In genomic region chr16:50607051-50607431, GRCh38 we compare ENCODE assay signal across 21 cellular contexts. TPM values are rescaled to one million over a fixed set of nuclear protein-coding genes. Genes with fewer than 3 reads are reported as not detected.
A peak's percentile ranks its signal among the peaks of the same experiment; 100 is the strongest.
DNase-seq lines count a peak whose midpoint lies in the region; ATAC-seq and TF ChIP-seq lines count a peak whose summit lies in the region.
"Had no signal": no experiment of that assay in that cellular context is flagged by ENCODE, and none has a peak within 500 bp of the region (broad histone marks: within the 10 kb centered on the region; RNA-seq: fewer than 3 reads in every experiment).

No MANE protein-coding gene starts in this region.

- H3K27me3 ChIP-seq in gastroesophageal sphincter (no peaks in the 10 kb centered on the region), neural progenitor cell (peaks cover 29% of the 10 kb centered on the region), thoracic aorta (replicated peaks; ENCODE audit: insufficient read depth) (no peaks in the 10 kb centered on the region)

- peak overlapping the region; percentile 52 for H3K4me2 ChIP-seq in neural progenitor cell
- H3K4me2 ChIP-seq: GM23338, SK-N-SH had no signal

- H3K27me3 Mint-ChIP-seq in activated naive CD4-positive, alpha-beta T cell treated with anti-CD3 and anti-CD28 coated beads, Interleukin-2, amount 50 U/mL, for 24 hours = no peaks in the 10 kb centered on the region
- H3K27me3 Mint-ChIP-seq in neural progenitor cell (ENCODE audit: insufficient read depth, low read depth) = peaks cover 7% of the 10 kb centered on the region

- H3F3A ChIP-seq in neural progenitor cell (ENCODE audit: low read depth) = peaks cover 23% of the 10 kb centered on the region

- no peak for ATAC-seq in gastroesophageal sphincter
- ATAC-seq in thoracic aorta (ENCODE audit: insufficient number of reproducible peaks, low FRiP score, low read depth) = no peak
- ATAC-seq: GM23338 had no signal

- H2AFZ ChIP-seq in neural progenitor cell (replicated peaks) = no peak overlapping the region
- H2AFZ ChIP-seq: GM23338 had no signal

- peaks cover 29% of the 10 kb centered on the region for H4K20me1 ChIP-seq in neural progenitor cell (ENCODE audit: low read depth)

- H3K4me1 ChIP-seq in gastroesophageal sphincter (peaks cover 6 to 100% (median 36%) of the 10 kb centered on the region in 3 donors), neural progenitor cell (peaks cover 33% of the 10 kb centered on the region), thoracic aorta (ENCODE audit: control insufficient read depth in 1 of 2, low read depth in 2 of 2) (peaks cover 23 to 78% of the 10 kb centered on the region in 2 donors)

- H3K4me3 ChIP-seq in gastroesophageal sphincter (no peak overlapping the region), neural progenitor cell (peak overlapping the region; percentile 8), thoracic aorta (no peak overlapping the region)
- H3K4me3 ChIP-seq: GM23338 had no signal

- peak overlapping the region; percentile 59 for H3K27ac Mint-ChIP-seq in activated naive CD4-positive, alpha-beta T cell treated with anti-CD3 and anti-CD28 coated beads, Interleukin-2, amount 50 U/mL, for 24 hours
- no peak overlapping the region for H3K27ac Mint-ChIP-seq in neural progenitor cell
- H3K27ac Mint-ChIP-seq: GM23338, H9 had no signal

- H3K27ac ChIP-seq in gastroesophageal sphincter (peak overlapping the region; percentile 4 to 96 (median 90)), neural progenitor cell (no peak overlapping the region), thoracic aorta (peak overlapping the region; percentile 36 to 92)

- no peak for TF ChIP-seq EP300 in gastroesophageal sphincter (IDR thresholded peaks at IDR 0.05)

- no peak for DNase-seq in activated naive CD4-positive, alpha-beta T cell treated with Interleukin-2 at 50 U/mL for 16 hours
- DNase-seq in neural progenitor cell (ENCODE audit: low spot score) (peak; percentile 63), thoracic aorta (ENCODE audit: low spot score) (no peak), NCI-H2081 treated with DMSO at 0.1 percent for 48 hours (lab: John Stamatoyannopoulos, UW) (no peak), activated gamma-delta T cell treated with Interleukin-2 at 50 U/mL for 16 hours (no peak)
- DNase-seq in stimulated activated CD4-positive, alpha-beta T cell treated with anti-CD3 and anti-CD28 coated beads, Interleukin-2, amount 100 ng/mL, for 24 hours = no peak
- DNase-seq: 8988T, ACHN, H9, KBM-7, MV-4-11, NCI-H1105 treated with DMSO at 0.1 percent for 48 hours, NCI-H1694, NCI-H2029 treated with DMSO at 0.1 percent for 48 hours, NCI-H2171 treated with DMSO at 0.1 percent for 48 hours, NCI-H524, NCI-H774, SK-N-SH had no signal

- no peaks in the 10 kb centered on the region for H3K9me3 ChIP-seq in gastroesophageal sphincter
- no peaks in the 10 kb centered on the region for H3K9me3 ChIP-seq in neural progenitor cell (ENCODE audit: low read depth)
- H3K9me3 ChIP-seq in thoracic aorta = no peaks in the 10 kb centered on the region
- H3K9me3 ChIP-seq: SK-N-SH had no signal

- no peaks in the 10 kb centered on the region for H3K9me3 Mint-ChIP-seq in activated naive CD4-positive, alpha-beta T cell treated with anti-CD3 and anti-CD28 coated beads, Interleukin-2, amount 50 U/mL, for 24 hours
- H3K9me3 Mint-ChIP-seq in neural progenitor cell = no peaks in the 10 kb centered on the region
- H3K9me3 Mint-ChIP-seq: GM23338, H9 had no signal

- no peaks in the 10 kb centered on the region for H3K36me3 Mint-ChIP-seq in activated naive CD4-positive, alpha-beta T cell treated with anti-CD3 and anti-CD28 coated beads, Interleukin-2, amount 50 U/mL, for 24 hours
- H3K36me3 Mint-ChIP-seq in neural progenitor cell = peaks cover 11% of the 10 kb centered on the region

- H3K4me1 Mint-ChIP-seq in activated naive CD4-positive, alpha-beta T cell treated with anti-CD3 and anti-CD28 coated beads, Interleukin-2, amount 50 U/mL, for 24 hours = peaks cover 31% of the 10 kb centered on the region
- H3K4me1 Mint-ChIP-seq in neural progenitor cell = peaks cover 75% of the 10 kb centered on the region

- H3K9ac ChIP-seq in neural progenitor cell = no peak overlapping the region
- H3K9ac ChIP-seq: SK-N-SH had no signal

- no peak for TF ChIP-seq POLR2A in gastroesophageal sphincter (IDR thresholded peaks at IDR 0.05)

- no peak for TF ChIP-seq CTCF in gastroesophageal sphincter (IDR thresholded peaks at IDR 0.05)
- TF ChIP-seq CTCF in neural progenitor cell (IDR thresholded peaks at IDR 0.05) = no peak
- no peak for TF ChIP-seq CTCF in thoracic aorta (IDR thresholded peaks at IDR 0.05)

- WGBS in gastroesophageal sphincter (ENCODE audit: low coverage in 1 of 2), 2 donors = 9 to 69% methylated on average over 1 to 2 of the region's 3 CpGs

- no peak overlapping the region for H3K4me3 Mint-ChIP-seq in activated naive CD4-positive, alpha-beta T cell treated with anti-CD3 and anti-CD28 coated beads, Interleukin-2, amount 50 U/mL, for 24 hours
- peak overlapping the region; percentile 8 for H3K4me3 Mint-ChIP-seq in neural progenitor cell
- H3K4me3 Mint-ChIP-seq: GM23338, H9 had no signal

- no peaks in the 10 kb centered on the region for H3K79me2 ChIP-seq in neural progenitor cell (ENCODE audit: low read depth)

- no peaks in the 10 kb centered on the region for H3K36me3 ChIP-seq in gastroesophageal sphincter
- H3K36me3 ChIP-seq in neural progenitor cell = no peaks in the 10 kb centered on the region
- peaks cover 3% of the 10 kb centered on the region for H3K36me3 ChIP-seq in thoracic aorta

RNA-seq across cellular contexts. Expression of gene NKD1, which starts 58.8 kb away (rescaled TPM):
- 10 to 100 TPM; 27.7 to 69.2 (median 48.7) TPM for total RNA-seq in gastroesophageal sphincter
- 3.3 and 5.3 TPM in 2 replicates for total RNA-seq in neural progenitor cell (ENCODE audit: low replicate concordance)
- total RNA-seq in thoracic aorta = 10 to 100 TPM; 30.2 to 41.7 TPM
